8 cellular contexts compared by ENCODE assay signal in the genomic region with DNA sequence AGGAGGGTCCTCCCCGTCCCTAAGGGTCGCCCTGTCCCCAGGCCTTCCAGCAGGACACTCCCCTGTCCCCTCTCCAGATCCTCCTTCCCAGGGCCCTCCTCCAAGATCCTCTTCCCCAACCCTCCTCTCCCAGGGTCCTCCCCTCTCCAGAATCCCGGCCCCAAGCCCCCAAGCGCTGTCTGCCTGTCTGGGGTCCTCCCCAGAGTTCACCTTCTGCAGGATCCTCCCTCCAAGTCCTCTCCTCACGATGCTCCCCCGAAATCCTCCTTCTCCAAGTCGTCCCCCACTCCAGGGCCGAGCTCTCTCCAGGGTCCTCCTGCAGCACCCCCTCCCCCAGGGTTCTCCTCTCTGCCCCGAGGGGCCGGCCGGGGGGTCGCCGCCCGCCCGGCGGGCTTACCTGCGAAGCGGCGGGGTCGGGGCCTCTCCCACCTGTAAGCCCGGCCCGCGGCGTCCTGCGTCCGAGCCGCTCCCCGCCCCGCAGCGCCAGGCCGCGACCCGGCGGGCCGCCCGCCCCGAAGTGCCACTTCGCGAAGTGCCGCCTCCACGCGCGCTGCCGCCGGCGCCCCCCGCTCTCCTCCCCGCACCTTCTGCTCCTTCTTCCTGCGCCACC. TPM values are rescaled to one million over a fixed set of nuclear protein-coding genes. Genes with fewer than 3 reads are reported as not detected.
DNase-seq lines count a peak whose midpoint lies in the region; ATAC-seq, FAIRE-seq and TF ChIP-seq lines count a peak whose summit lies in the region.

No MANE protein-coding gene starts in this region.

- H3K36me3 ChIP-seq in right lobe of liver = no peaks in the 10 kb centered on the region
- no peaks in the 10 kb centered on the region for H3K36me3 ChIP-seq in transverse colon

- peak; percentile 56 for DNase-seq in GM12892 (ENCODE audit: insufficient read length)
- peak in 1 of 3 donors; percentile 38 for DNase-seq in right lobe of liver
- no peak for DNase-seq in transverse colon
- no peak for DNase-seq in stimulated activated CD4-positive, alpha-beta T cell treated with anti-CD3 and anti-CD28 coated beads, Interleukin-1b, Interleukin-23, amount 100 ng/mL, for 48 hours
- no peak for DNase-seq in NCI-H510A (lab: John Stamatoyannopoulos, UW)

- H3K27me3 ChIP-seq in right lobe of liver = no peaks in the 10 kb centered on the region
- H3K27me3 ChIP-seq in transverse colon = no peaks in the 10 kb centered on the region

- H3K27ac Mint-ChIP-seq in brain = peak overlapping the region; percentile 93 to 100 (median 95)

- intact Hi-C loops in right lobe of liver (cut with DNase I) = no loop called here
- intact Hi-C loops in transverse colon (cut with DNase I; ENCODE audit: low total_unique reads) = loop anchor here (5.0 kb wide), 1 partner anchor 47 kb away; no protein-coding TSS in a partner anchor

- peaks cover 18% of the 10 kb centered on the region for H3K36me3 Mint-ChIP-seq in brain

- TF ChIP-seq CTCF in brain (conservative IDR thresholded peaks at IDR 0.05) = no peak
- no peak for TF ChIP-seq CTCF in right lobe of liver (IDR thresholded peaks at IDR 0.05)
- no peak for TF ChIP-seq CTCF in transverse colon (IDR thresholded peaks at IDR 0.05)

- peaks cover 10% of the 10 kb centered on the region for H3K27me3 Mint-ChIP-seq in brain

- ATAC-seq in HG03432 (IDR thresholded peaks at IDR 0.05; ENCODE audit: unreplicated experiment) = peak; percentile 6
- ATAC-seq in right lobe of liver = peak in 1 of 4 donors; percentile 4
- ATAC-seq in HG03378 (IDR thresholded peaks at IDR 0.05; ENCODE audit: unreplicated experiment) = no peak

- peaks cover 0 to 2% (median 0%) of the 10 kb centered on the region in 5 experiments for H3K9me3 Mint-ChIP-seq in brain

- peaks cover 78% of the 10 kb centered on the region for H3K4me1 Mint-ChIP-seq in brain

- H3K4me1 ChIP-seq in right lobe of liver (peaks cover 0 to 57% (median 28%) of the 10 kb centered on the region in 4 donors), transverse colon (peaks cover 10 to 65% (median 41%) of the 10 kb centered on the region in 4 donors)

- no peak for TF ChIP-seq POLR2A in GM12892 (IDR thresholded peaks at IDR 0.05; ENCODE audit: low read depth, low read length)
- TF ChIP-seq POLR2A in right lobe of liver (IDR thresholded peaks at IDR 0.05) = no peak
- TF ChIP-seq POLR2A in transverse colon (IDR thresholded peaks at IDR 0.05) = no peak

- in situ Hi-C loops in transverse colon (cut with MboI; ENCODE audit: low pct_ligation_motif_present in 1 of 4, low pct_unique_long_range_greater_than_20kb in 1 of 4, low sequenced_read_pairs in 3 of 4) = no loop called here

- H3K4me3 ChIP-seq in right lobe of liver (peak overlapping the region; percentile 50 to 85 (median 59)), transverse colon (peak overlapping the region; percentile 68 to 82 (median 79))

- H3K4me3 Mint-ChIP-seq in brain = peak overlapping the region; percentile 89 to 97 (median 95)

- TF ChIP-seq EP300 in transverse colon (IDR thresholded peaks at IDR 0.05; ENCODE audit: low read depth) = no peak

- no peak for FAIRE-seq in GM12892 (lab: Jason Lieb, UNC)

- no peaks in the 10 kb centered on the region for H3K9me3 ChIP-seq in right lobe of liver
- H3K9me3 ChIP-seq in transverse colon = no peaks in the 10 kb centered on the region

- 4% methylated on average over 9 of the region's 49 CpGs for WGBS in right lobe of liver (ENCODE audit: insufficient coverage, low coverage, low lambda C conversion rate, missing lambda C conversion rate)
- WGBS in transverse colon (ENCODE audit: low coverage in 1 of 2), 2 donors = 1 to 8% methylated on average over 5 to 43 of the region's 49 CpGs

- peak overlapping the region; percentile 26 to 69 (median 46) for H3K27ac ChIP-seq in right lobe of liver
- H3K27ac ChIP-seq in transverse colon = peak overlapping the region; percentile 62 to 81 (median 72)

RNA-seq across cellular contexts. Expression of a gene that starts 0.7 kb away (rescaled TPM):
- polyA plus RNA-seq in GM12892 (2012; ENCODE audit: missing spikeins) = 1.5 TPM
- 87.8 TPM for polyA plus RNA-seq in brain (ENCODE audit: insufficient read depth, low read depth, low replicate concordance)
- total RNA-seq in right lobe of liver = 100 to 1,000 TPM in 1 of 6 experiments, 10 to 100 TPM in 5; 46.6 to 139 (median 63.3) TPM
- 10 to 100 TPM; 11.7 to 62.1 (median 39.6) TPM for total RNA-seq in transverse colon

RNA-seq across cellular contexts. Expression of a gene that starts 42.6 kb away (rescaled TPM):
- polyA plus RNA-seq in GM12892 (2012; ENCODE audit: missing spikeins) = 11.9 TPM
- 35.2 TPM for polyA plus RNA-seq in brain (ENCODE audit: insufficient read depth, low read depth, low replicate concordance)
- total RNA-seq in right lobe of liver (10 to 100 TPM; 13.4 to 27.8 (median 15.6) TPM), transverse colon (100 to 1,000 TPM in 1 of 4 donors, 10 to 100 TPM in 3; 38.6 to 107 (median 41.7) TPM)
